Comparison of ENCODE assay signal across 8 cellular contexts in the genomic region with DNA sequence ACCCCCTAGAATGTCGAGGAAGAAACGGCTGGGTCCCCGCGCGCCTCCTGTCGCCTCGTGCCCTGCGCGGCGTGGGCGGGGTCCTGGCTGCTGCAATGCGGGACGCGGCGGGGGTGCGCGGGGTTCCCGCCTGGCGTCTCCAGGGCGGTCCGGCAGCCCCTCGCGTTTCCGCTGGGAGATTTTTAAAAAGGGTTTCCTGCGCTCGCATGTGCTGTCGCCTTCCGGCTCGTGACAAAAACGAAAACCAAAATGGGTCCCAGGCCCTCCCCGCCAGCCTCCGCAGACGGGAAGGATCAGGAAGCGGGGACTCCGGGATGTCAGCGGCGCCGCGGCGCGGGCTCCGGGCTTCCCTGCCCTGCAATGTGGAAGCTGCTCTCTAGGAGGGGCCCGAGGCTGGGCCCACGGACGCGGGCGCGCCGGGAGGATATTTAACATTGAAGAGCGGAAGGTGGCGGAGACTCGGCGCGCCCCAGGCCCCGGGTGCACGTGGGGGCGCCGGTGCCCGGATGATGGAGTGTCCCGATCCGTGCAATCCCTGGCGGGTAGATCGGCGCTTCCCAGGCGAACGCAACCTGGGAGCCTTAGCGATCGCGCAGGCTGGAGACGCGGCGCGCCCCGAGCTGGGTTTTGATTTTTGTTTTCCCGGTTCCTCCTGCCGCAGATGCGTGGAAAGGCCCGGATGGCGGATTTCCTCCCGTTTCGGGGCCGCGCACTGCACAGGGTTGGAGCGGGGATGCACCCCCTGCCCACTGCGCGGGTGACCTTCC. TPM values are rescaled to one million over a fixed set of nuclear protein-coding genes. Genes with fewer than 3 reads are reported as not detected.
DNase-seq lines count a peak whose midpoint lies in the region; ATAC-seq and TF ChIP-seq lines count a peak whose summit lies in the region.

No MANE protein-coding gene starts in this region.

- ATAC-seq in HG02763 (IDR thresholded peaks at IDR 0.05; ENCODE audit: unreplicated experiment) (peak; percentile 39), mucosa of descending colon (peak; percentile 58)
- ATAC-seq in activated CD8-positive, alpha-beta memory T cell treated with anti-CD3 and anti-CD28 coated beads, Interleukin-2, amount 10 ng/mL, durations not matched to agents 7 days and 5 days: peak; percentile 44

- no peaks in the 10 kb centered on the region for H3K27me3 ChIP-seq in endocrine pancreas (ENCODE audit: control insufficient read depth, insufficient read depth, low read length)

- no peak for TF ChIP-seq CTCF in mucosa of descending colon (IDR thresholded peaks at IDR 0.05)

- H3K9ac ChIP-seq in endocrine pancreas (ENCODE audit: control insufficient read depth, insufficient read depth, low read length): peak overlapping the region; percentile 75

- H3K4me1 Mint-ChIP-seq in activated CD8-positive, alpha-beta memory T cell treated with anti-CD3 and anti-CD28 coated beads, Interleukin-2, amount 10 ng/mL, durations not matched to agents 7 days and 5 days: peaks cover 41% of the 10 kb centered on the region

- CTCF ChIA-PET in activated CD8-positive, alpha-beta memory T cell treated with anti-CD3 and anti-CD28 coated beads, Interleukin-2, amount 10 ng/mL, durations not matched to agents 7 days and 5 days (lab: Charles Lee): no interaction called here

- H3K9me3 Mint-ChIP-seq in activated CD8-positive, alpha-beta memory T cell treated with anti-CD3 and anti-CD28 coated beads, Interleukin-2, amount 10 ng/mL, durations not matched to agents 7 days and 5 days (ENCODE audit: low read depth): no peaks in the 10 kb centered on the region

- H3K36me3 ChIP-seq in endocrine pancreas (ENCODE audit: control insufficient read depth, insufficient read depth, low read length) (no peaks in the 10 kb centered on the region), mucosa of descending colon (ENCODE audit: low read depth) (no peaks in the 10 kb centered on the region)

- H3K9me3 ChIP-seq in endocrine pancreas (ENCODE audit: control insufficient read depth, low read length): no peaks in the 10 kb centered on the region
- no peaks in the 10 kb centered on the region for H3K9me3 ChIP-seq in mucosa of descending colon

- peak overlapping the region; percentile 86 for H3K27ac Mint-ChIP-seq in activated CD8-positive, alpha-beta memory T cell treated with anti-CD3 and anti-CD28 coated beads, Interleukin-2, amount 10 ng/mL, durations not matched to agents 7 days and 5 days

- H3K36me3 Mint-ChIP-seq in activated CD8-positive, alpha-beta memory T cell treated with anti-CD3 and anti-CD28 coated beads, Interleukin-2, amount 10 ng/mL, durations not matched to agents 7 days and 5 days: peaks cover 37% of the 10 kb centered on the region

- DNase-seq in NCI-H2081 (lab: John Stamatoyannopoulos, UW) (peak; percentile 42 to 62), NCI-H2081 treated with DMSO at 0.1 percent for 48 hours (lab: John Stamatoyannopoulos, UW) (no peak), NCI-H2171 (lab: John Stamatoyannopoulos, UW) (peak; percentile 59), mucosa of descending colon (peak; percentile 63 to 81 (median 80))
- DNase-seq in activated CD8-positive, alpha-beta memory T cell treated with anti-CD3 and anti-CD28 coated beads, Interleukin-2, amount 10 ng/mL, durations not matched to agents 7 days and 5 days: peak; percentile 79
- DNase-seq in stimulated activated CD8-positive, alpha-beta memory T cell treated with anti-CD3 and anti-CD28 coated beads, Interleukin-7, amount 100 ng/mL, for 24 hours (ENCODE audit: low read depth): peak; percentile 23

- H3K4me1 ChIP-seq in endocrine pancreas (ENCODE audit: control insufficient read depth, insufficient read depth, low read length): no peaks in the 10 kb centered on the region
- H3K4me1 ChIP-seq in mucosa of descending colon (ENCODE audit: low read depth): no peaks in the 10 kb centered on the region

- no peak overlapping the region for H3K4me3 ChIP-seq in endocrine pancreas (ENCODE audit: control insufficient read depth, insufficient read depth, low read length)
- H3K4me3 ChIP-seq in mucosa of descending colon: peak overlapping the region; percentile 41

- H3K4me3 Mint-ChIP-seq in activated CD8-positive, alpha-beta memory T cell treated with anti-CD3 and anti-CD28 coated beads, Interleukin-2, amount 10 ng/mL, durations not matched to agents 7 days and 5 days: peak overlapping the region; percentile 87

- intact Hi-C loops in mucosa of descending colon (cut with DNase I, micrococcal nuclease): no loop called here

- H3K27me3 Mint-ChIP-seq in activated CD8-positive, alpha-beta memory T cell treated with anti-CD3 and anti-CD28 coated beads, Interleukin-2, amount 10 ng/mL, durations not matched to agents 7 days and 5 days: peaks cover 9% of the 10 kb centered on the region

RNA-seq across cellular contexts. Expression of gene PFKP, which starts 1.0 kb away (rescaled TPM):
- total RNA-seq in activated CD8-positive, alpha-beta memory T cell treated with anti-CD3 and anti-CD28 coated beads, Interleukin-2, amount 10 ng/mL, durations not matched to agents 7 days and 5 days: 100 to 1,000 TPM; 230 to 262 TPM
- 100 to 1,000 TPM in 2 of 3 donors, 10 to 100 TPM in 1; 76.1 to 117 (median 100) TPM for total RNA-seq in mucosa of descending colon
